ENCODE assay signal across 7 cellular contexts in genomic region chr12:99985129-99985570, GRCh38. TPM values are rescaled to one million over a fixed set of nuclear protein-coding genes. Genes with fewer than 3 reads are reported as not detected.
DNase-seq lines count a peak whose midpoint lies in the region; ATAC-seq, FAIRE-seq and TF ChIP-seq lines count a peak whose summit lies in the region.

No MANE protein-coding gene starts in this region.

- H3K36me3 ChIP-seq in left ventricle myocardium inferior = no peaks in the 10 kb centered on the region
- H3K36me3 ChIP-seq in skeletal muscle tissue (ENCODE audit: control insufficient read depth in 3 of 3, insufficient read depth in 3 of 3, low read length in 3 of 3) = no peaks in the 10 kb centered on the region

- no peak for TF ChIP-seq CTCF in VCaP (conservative IDR thresholded peaks at IDR 0.05)
- TF ChIP-seq CTCF in left ventricle myocardium inferior (IDR thresholded peaks at IDR 0.05; ENCODE audit: borderline replicate concordance) = no peak

- peak overlapping the region; percentile 88 for H3K27ac ChIP-seq in VCaP
- H3K27ac ChIP-seq in left ventricle myocardium inferior (replicated peaks) = peak overlapping the region; percentile 33
- peak overlapping the region; percentile 54 for H3K27ac ChIP-seq in skeletal muscle tissue (ENCODE audit: low read depth, low read length)

- H3K9ac ChIP-seq in skeletal muscle tissue (ENCODE audit: low read depth in 1 of 3, low read length in 3 of 3) = peak overlapping the region; percentile 63 to 85 (median 79)

- intact Hi-C loops in left ventricle myocardium inferior (cut with micrococcal nuclease) = no loop called here

- H3K27me3 ChIP-seq in left ventricle myocardium inferior (ENCODE audit: low read depth) = peaks cover 40% of the 10 kb centered on the region
- no peaks in the 10 kb centered on the region for H3K27me3 ChIP-seq in skeletal muscle tissue (ENCODE audit: control insufficient read depth in 3 of 3, insufficient read depth in 3 of 3, low read length in 3 of 3)

- no peak for FAIRE-seq in frontal cortex (lab: Jason Lieb, UNC)

- peaks cover 15% of the 10 kb centered on the region for H3K4me1 ChIP-seq in left ventricle myocardium inferior
- peaks cover 2 to 9% (median 4%) of the 10 kb centered on the region in 3 donors for H3K4me1 ChIP-seq in skeletal muscle tissue (ENCODE audit: control insufficient read depth in 3 of 3, insufficient read depth in 3 of 3, low read length in 3 of 3)

- ATAC-seq in GM18907 (IDR thresholded peaks at IDR 0.05; ENCODE audit: unreplicated experiment) (peak; percentile 36), HG02981 (IDR thresholded peaks at IDR 0.05; ENCODE audit: unreplicated experiment) (peak; percentile 37)

- H3K4me3 ChIP-seq in left ventricle myocardium inferior (peak overlapping the region; percentile 68), skeletal muscle tissue (ENCODE audit: low read length in 3 of 3) (peak overlapping the region; percentile 67 to 84 (median 76))

- DNase-seq in left ventricle myocardium inferior (no peak), frontal cortex (ENCODE audit: low spot score in 2 of 2) (no peak), GOT3 (lab: John Stamatoyannopoulos, UW) (no peak)

- H3K9me3 ChIP-seq in left ventricle myocardium inferior (replicated peaks) (no peaks in the 10 kb centered on the region), skeletal muscle tissue (ENCODE audit: control insufficient read depth in 3 of 3, low read length in 3 of 3) (no peaks in the 10 kb centered on the region)

RNA-seq across cellular contexts. Expression of gene ANKS1B, which starts 0.4 kb away (rescaled TPM):
- total RNA-seq in left ventricle myocardium inferior (1.6 TPM), skeletal muscle tissue (10.4 TPM), frontal cortex (329 TPM)

Comparison
In these comparisons a context has a peak if more than half of its experiments do, and no peak if none do; other contexts are left out.
1. H3K27ac ChIP-seq: peak in every context shown above with its lines; median percentile 88 in VCaP; 54 in skeletal muscle tissue; 33 in left ventricle myocardium inferior.
2. RNA of gene ANKS1B, which starts 0.4 kb away (total RNA-seq): 329 TPM in frontal cortex (single experiment); 10.4 TPM in skeletal muscle tissue (single experiment) and 1.6 TPM in left ventricle myocardium inferior (single experiment); every median in the first group is over 10 times any median in the second.